14 cellular contexts compared by ENCODE assay signal in genomic region chr15:52480990-52481389, GRCh38. TPM values are rescaled to one million over a fixed set of nuclear protein-coding genes. Genes with fewer than 3 reads are reported as not detected.
DNase-seq lines count a peak whose midpoint lies in the region; TF ChIP-seq lines count a peak whose summit lies in the region.
"Had no signal": no experiment of that assay in that cellular context is flagged by ENCODE, and none has a peak within 500 bp of the region (broad histone marks: within the 10 kb centered on the region; RNA-seq: fewer than 3 reads in every experiment).

No MANE protein-coding gene starts in this region.

- H3K79me2 ChIP-seq in GM23248 (ENCODE audit: insufficient read depth): peaks cover 73% of the 10 kb centered on the region

- H3K36me3 Mint-ChIP-seq in activated naive CD4-positive, alpha-beta T cell treated with anti-CD3 and anti-CD28 coated beads for 36 hours (ENCODE audit: low read depth): no peaks in the 10 kb centered on the region

- no peak for TF ChIP-seq EP300 in tibial nerve (IDR thresholded peaks at IDR 0.05)

- intact Hi-C loops in activated naive CD4-positive, alpha-beta T cell treated with anti-CD3 and anti-CD28 coated beads for 36 hours (cut with micrococcal nuclease): no loop called here

- no peaks in the 10 kb centered on the region for H4K20me1 ChIP-seq in GM23248 (ENCODE audit: insufficient read depth)

- CTCF ChIA-PET in activated naive CD4-positive, alpha-beta T cell treated with anti-CD3 and anti-CD28 coated beads for 36 hours (lab: Charles Lee): interaction anchor here (0.6 to 1.4 kb wide), 4 partner anchors 14 to 102 kb away, joined by 3 to 11 read pairs (median 4); no protein-coding TSS in a partner anchor

- 50 to 61% methylated on average over 1 of the region's 1 CpG for WGBS in GM23248 (ENCODE audit: low coverage in 1 of 2, low lambda C conversion rate in 2 of 2, missing lambda C conversion rate in 2 of 2), 2 experiments
- 83 to 89% methylated on average over 1 of the region's 1 CpG for WGBS in tibial nerve, 2 donors

- no peaks in the 10 kb centered on the region for H3K9me3 ChIP-seq in GM23248 (ENCODE audit: low read depth)
- H3K9me3 ChIP-seq in Peyer's patch: no peaks in the 10 kb centered on the region
- no peaks in the 10 kb centered on the region for H3K9me3 ChIP-seq in tibial nerve
- H3K9me3 ChIP-seq: mucosa of descending colon, pancreas had no signal

- TF ChIP-seq CTCF in Peyer's patch (IDR thresholded peaks at IDR 0.05) (no peak), tibial nerve (IDR thresholded peaks at IDR 0.05) (no peak)

- no peaks in the 10 kb centered on the region for H3K9me2 ChIP-seq in GM23248 (ENCODE audit: insufficient read depth)

- no peaks in the 10 kb centered on the region for H3K9me3 Mint-ChIP-seq in activated naive CD4-positive, alpha-beta T cell treated with anti-CD3 and anti-CD28 coated beads for 36 hours
- H3K9me3 Mint-ChIP-seq: stimulated activated naive CD8-positive, alpha-beta T cell treated with anti-CD3 and anti-CD28 coated beads, Interleukin-15, Interleukin-2, amounts not matched to agents 100 ng/mL and 50 ng/mL, for 24 hours had no signal

- in situ Hi-C loops in GM23248 (cut with MboI): no loop called here

- no peak overlapping the region for H3K27ac ChIP-seq in GM23248
- H3K27ac ChIP-seq in Peyer's patch: peak overlapping the region in 3 of 4 donors; percentile 26 to 56 (median 27)
- peak overlapping the region in 1 of 4 donors; percentile 79 for H3K27ac ChIP-seq in tibial nerve
- H3K27ac ChIP-seq: pancreas had no signal

- H3K27me3 ChIP-seq in GM23248 (replicated peaks; ENCODE audit: insufficient read depth) (no peaks in the 10 kb centered on the region), Peyer's patch (no peaks in the 10 kb centered on the region), tibial nerve (no peaks in the 10 kb centered on the region)
- H3K27me3 ChIP-seq: pancreas had no signal

- no peak overlapping the region for H3K4me3 Mint-ChIP-seq in activated naive CD4-positive, alpha-beta T cell treated with anti-CD3 and anti-CD28 coated beads for 36 hours

- peaks cover 39% of the 10 kb centered on the region for H3F3A ChIP-seq in GM23248 (ENCODE audit: insufficient read depth)

- H3K4me1 ChIP-seq in GM23248 (ENCODE audit: insufficient read depth) (peaks cover 35% of the 10 kb centered on the region), Peyer's patch (peaks cover 0 to 19% (median 6%) of the 10 kb centered on the region in 4 donors), tibial nerve (peaks cover 0 to 45% (median 21%) of the 10 kb centered on the region in 4 donors)

- H3K27me3 Mint-ChIP-seq in activated naive CD4-positive, alpha-beta T cell treated with anti-CD3 and anti-CD28 coated beads for 36 hours (ENCODE audit: low read depth): no peaks in the 10 kb centered on the region
- H3K27me3 Mint-ChIP-seq: stimulated activated naive CD8-positive, alpha-beta T cell treated with anti-CD3 and anti-CD28 coated beads, Interleukin-15, Interleukin-2, amounts not matched to agents 100 ng/mL and 50 ng/mL, for 24 hours had no signal

- no peaks in the 10 kb centered on the region for H3K36me3 ChIP-seq in GM23248 (ENCODE audit: low read depth)
- no peaks in the 10 kb centered on the region for H3K36me3 ChIP-seq in Peyer's patch
- no peaks in the 10 kb centered on the region for H3K36me3 ChIP-seq in tibial nerve
- H3K36me3 ChIP-seq: pancreas had no signal

- peaks cover 44% of the 10 kb centered on the region for H3K4me1 Mint-ChIP-seq in activated naive CD4-positive, alpha-beta T cell treated with anti-CD3 and anti-CD28 coated beads for 36 hours (ENCODE audit: low read depth)

- DNase-seq in Ammon's horn (ENCODE audit: low spot score): peak; percentile 46
- no peak for DNase-seq in GM23248
- no peak for DNase-seq in Peyer's patch
- peak; percentile 46 for DNase-seq in myocyte (ENCODE audit: low read depth)
- no peak for DNase-seq in tibial nerve (ENCODE audit: low spot score in 2 of 2)
- no peak for DNase-seq in glomerular visceral epithelial cell (ENCODE audit: extremely low spot score)
- no peak for DNase-seq in activated naive CD4-positive, alpha-beta T cell treated with Interleukin-2 at 50 U/mL for 16 hours
- no peak for DNase-seq in activated naive CD4-positive, alpha-beta T cell treated with anti-CD3 and anti-CD28 coated beads for 36 hours
- DNase-seq: hippocampal formation, mucosa of descending colon, NCI-H1417, NCI-H2227 treated with DMSO at 0.1 percent for 48 hours, pancreas had no signal

- H2AFZ ChIP-seq in GM23248: no peak overlapping the region

- no peak overlapping the region for H3K27ac Mint-ChIP-seq in activated naive CD4-positive, alpha-beta T cell treated with anti-CD3 and anti-CD28 coated beads for 36 hours

- peak overlapping the region; percentile 52 for H3K4me2 ChIP-seq in GM23248 (ENCODE audit: unreplicated experiment)

- TF ChIP-seq POLR2A in Peyer's patch (IDR thresholded peaks at IDR 0.05): no peak
- no peak for TF ChIP-seq POLR2A in tibial nerve (IDR thresholded peaks at IDR 0.05)

- H3K9ac ChIP-seq in GM23248: no peak overlapping the region

- H3K4me3 ChIP-seq in GM23248: no peak overlapping the region
- no peak overlapping the region for H3K4me3 ChIP-seq in Peyer's patch
- H3K4me3 ChIP-seq in tibial nerve: no peak overlapping the region
- H3K4me3 ChIP-seq: mucosa of descending colon, pancreas had no signal

RNA-seq across cellular contexts. Expression of gene MYO5A, which starts 47.7 kb away (rescaled TPM):
- total RNA-seq in GM23248 (2014; rRNA removed; shearing (Covaris generic)): 30.6 and 33.3 TPM in 2 replicates
- polyA plus RNA-seq in GM23248 (2016; fragmentation: Nextera tagmentation; extraction: Ambion mirVana): 12.1 and 14.0 TPM in 2 replicates
- total RNA-seq in Peyer's patch: 10 to 100 TPM in 2 of 4 donors, 1 to 10 TPM in 2; 8.9 to 65.2 (median 12.7) TPM
- 27.0 and 30.1 TPM in 2 replicates for total RNA-seq in myocyte
- 13.9 TPM for polyA plus RNA-seq in myocyte (2012)
- 100 to 1,000 TPM in 1 of 4 donors, 10 to 100 TPM in 3; 38.7 to 101 (median 46.9) TPM for total RNA-seq in tibial nerve
- 10 to 100 TPM; 13.2 to 13.7 TPM for total RNA-seq in activated naive CD4-positive, alpha-beta T cell treated with anti-CD3 and anti-CD28 coated beads for 36 hours

Comparison
In these comparisons a context has a peak if more than half of its experiments do, and no peak if none do; other contexts are left out.
1. DNase-seq: peak in Ammon's horn (single experiment) and myocyte (single experiment); none in GM23248 (single experiment), Peyer's patch (0 of 3), tibial nerve (0 of 2), glomerular visceral epithelial cell (single experiment), activated naive CD4-positive, alpha-beta T cell treated with Interleukin-2 at 50 U/mL for 16 hours (single experiment) and activated naive CD4-positive, alpha-beta T cell treated with anti-CD3 and anti-CD28 coated beads for 36 hours (single experiment).